ENCODE assay signal across 18 cellular contexts in the genomic region with DNA sequence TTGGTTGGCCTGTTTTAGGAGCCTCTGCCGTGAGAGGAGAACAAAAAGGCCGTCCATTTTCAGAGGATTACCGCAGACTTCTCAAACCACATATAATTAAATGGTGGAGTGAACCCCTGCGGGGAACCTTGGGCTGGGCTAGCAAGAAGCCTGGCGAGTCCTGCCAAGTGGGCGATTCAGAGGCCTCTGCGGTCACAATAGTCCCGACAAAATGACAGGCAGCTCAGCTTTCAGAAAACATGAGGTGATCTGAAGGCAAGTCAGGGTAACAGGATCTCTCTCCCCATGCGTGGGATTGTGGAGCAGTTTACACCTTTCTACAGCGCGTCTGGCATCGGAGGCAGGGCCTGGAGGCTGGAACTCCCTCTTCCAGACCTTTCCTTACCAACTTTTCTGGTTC.
DNase-seq lines count a peak whose midpoint lies in the region; ATAC-seq, FAIRE-seq and TF ChIP-seq lines count a peak whose summit lies in the region.
"Had no signal": no experiment of that assay in that cellular context is flagged by ENCODE, and none has a peak within 500 bp of the region (broad histone marks: within the 10 kb centered on the region; RNA-seq: fewer than 3 reads in every experiment).

No MANE protein-coding gene starts in this region.

- no peak overlapping the region for H4K8ac ChIP-seq in H1 (ENCODE audit: extremely low read depth, insufficient read depth, low read length)

- H3K23ac ChIP-seq in H1 (ENCODE audit: insufficient read length) = no peak overlapping the region

- POLR2A ChIA-PET in SK-N-SH (lab: Yijun Ruan, JAX) = no interaction called here
- POLR2A ChIA-PET in H1 (lab: Charles Lee; ENCODE audit: partially characterized antibody) = interaction anchor here (0.9 kb wide), 1 partner anchor 9 kb away, joined by 4 read pairs; no protein-coding TSS in a partner anchor

- no peak overlapping the region for H2AFZ ChIP-seq in SK-N-SH (ENCODE audit: low read depth)
- H2AFZ ChIP-seq in H1 (ENCODE audit: low read length) = peak overlapping the region; percentile 71
- H2AFZ ChIP-seq: GM23338 had no signal

- no peak overlapping the region for H2AK5ac ChIP-seq in H1 (ENCODE audit: low read depth, low read length)

- no peak for ATAC-seq in SK-N-SH treated with all-trans-retinoic acid at 6 μM for 48 hours

- H3K4me3 ChIP-seq in SK-N-SH (ENCODE audit: low read depth in 2 of 2, low read length in 1 of 2) (no peak overlapping the region), H1 (ENCODE audit: extremely low read depth in 1 of 4, insufficient read depth in 2 of 4, low read depth in 3 of 4, low read length in 4 of 4) (no peak overlapping the region), BE2C (ENCODE audit: low read depth, low read length) (no peak overlapping the region)
- H3K4me3 ChIP-seq: GM23338, HAP-1 had no signal

- H3K14ac ChIP-seq in H1 (ENCODE audit: insufficient read length) = no peak overlapping the region

- no peaks in the 10 kb centered on the region for H3K36me3 Mint-ChIP-seq in progenitor cell of endocrine pancreas (ENCODE audit: insufficient read depth)

- H2BK15ac ChIP-seq in H1 (ENCODE audit: low read length) = no peak overlapping the region

- H3K9ac ChIP-seq in SK-N-SH (no peak overlapping the region), H1 (replicated peaks in 1 of 4; ENCODE audit: extremely low read depth in 1 of 4, low read depth in 3 of 4, low read length in 3 of 4) (no peak overlapping the region)

- no peaks in the 10 kb centered on the region for H3K23me2 ChIP-seq in H1 (ENCODE audit: low read depth, low read length)

- H3K27ac ChIP-seq in SK-N-SH (ENCODE audit: low read depth in 2 of 2, low read length in 1 of 2) = no peak overlapping the region
- no peak overlapping the region for H3K27ac ChIP-seq in H1 (ENCODE audit: low read depth, low read length)

- TF ChIP-seq RAD21 in SK-N-SH (IDR thresholded peaks at IDR 0.05; ENCODE audit: low read length) = no peak
- TF ChIP-seq RAD21 in H1 (IDR thresholded peaks at IDR 0.05 in 1 of 2, conservative IDR thresholded peaks at IDR 0.05 in 1 of 2; ENCODE audit: low read depth in 2 of 2, low read length in 2 of 2) = no peak

- no peaks in the 10 kb centered on the region for H3K36me3 ChIP-seq in SK-N-SH (replicated peaks in 1 of 2; ENCODE audit: control insufficient read depth in 1 of 2, insufficient read depth in 2 of 2, low read length in 1 of 2)
- no peaks in the 10 kb centered on the region for H3K36me3 ChIP-seq in H1 (ENCODE audit: control insufficient read depth in 2 of 4, insufficient read depth in 4 of 4, low read length in 3 of 4)
- H3K36me3 ChIP-seq in BE2C = no peaks in the 10 kb centered on the region
- H3K36me3 ChIP-seq: HAP-1 had no signal

- no peak for TF ChIP-seq CTCF in SK-N-SH (IDR thresholded peaks at IDR 0.05)
- TF ChIP-seq CTCF in H1 (IDR thresholded peaks at IDR 0.05; ENCODE audit: control extremely low read depth in 1 of 3, insufficient read depth in 1 of 3, low read depth in 1 of 3, low read length in 3 of 3) = no peak
- TF ChIP-seq CTCF in progenitor cell of endocrine pancreas (IDR thresholded peaks at IDR 0.05; ENCODE audit: unreplicated experiment) = no peak
- TF ChIP-seq CTCF in BE2C (IDR thresholded peaks at IDR 0.05; ENCODE audit: low read depth, low read length) = no peak

- H3K27me3 Mint-ChIP-seq in progenitor cell of endocrine pancreas = peaks cover 14% of the 10 kb centered on the region
- H3K27me3 Mint-ChIP-seq: CD4-positive, alpha-beta T cell had no signal

- no peak overlapping the region for H3K4me2 ChIP-seq in SK-N-SH
- no peak overlapping the region for H3K4me2 ChIP-seq in H1 (ENCODE audit: insufficient read depth in 1 of 2, low read depth in 2 of 2, low read length in 2 of 2)
- H3K4me2 ChIP-seq: GM23338 had no signal

- TF ChIP-seq POLR2A in H1 (IDR thresholded peaks at IDR 0.05; ENCODE audit: control extremely low read depth in 1 of 2, low read depth in 2 of 2, low read length in 2 of 2) = no peak

- DNase-seq in SK-N-SH (peak; percentile 0), NCI-H2107 (lab: John Stamatoyannopoulos, UW) (peak; percentile 40), H1 (ENCODE audit: low read depth in 1 of 2, low spot score in 2 of 2) (peak in 1 of 2 experiments; percentile 40), progenitor cell of endocrine pancreas (ENCODE audit: low spot score, unreplicated experiment) (no peak), OCI-M1 (lab: John Stamatoyannopoulos, UW) (no peak), DMS79 (lab: John Stamatoyannopoulos, UW) (no peak), BE2C (no peak)
- DNase-seq: 8988T; C1 segment of cervical spinal cord; Calu3; CD4-positive, alpha-beta T cell; DMS 273 treated with DMSO at 0.1 percent for 48 hours; EL had no signal

- H3K4me3 Mint-ChIP-seq in progenitor cell of endocrine pancreas (ENCODE audit: low read depth) = no peak overlapping the region
- H3K4me3 Mint-ChIP-seq: CD4-positive, alpha-beta T cell; GM23338 had no signal

- H3K27ac Mint-ChIP-seq in progenitor cell of endocrine pancreas = peak overlapping the region; percentile 21
- H3K27ac Mint-ChIP-seq: CD4-positive, alpha-beta T cell; GM23338 had no signal

- CTCF ChIA-PET in SK-N-SH (lab: Yijun Ruan, JAX) = interaction anchor here (0.6 to 3.9 kb wide), 6 partner anchors 13 to 1784 kb away, joined by 3 to 14 read pairs (median 3); no protein-coding TSS in a partner anchor
- CTCF ChIA-PET in H1 (lab: Charles Lee; ENCODE audit: partially characterized antibody) = interaction anchor here (0.6 to 8.9 kb wide), 26 partner anchors 9 to 271 kb away, joined by 3 to 95 read pairs (median 4); no protein-coding TSS in a partner anchor

- no peak overlapping the region for H2BK12ac ChIP-seq in H1 (ENCODE audit: low read depth, low read length)

- H3K9me3 Mint-ChIP-seq in progenitor cell of endocrine pancreas (ENCODE audit: low read depth) = no peaks in the 10 kb centered on the region
- H3K9me3 Mint-ChIP-seq: CD4-positive, alpha-beta T cell; GM23338 had no signal

- H3F3A ChIP-seq in SK-N-SH (replicated peaks; ENCODE audit: insufficient read depth) = no peaks in the 10 kb centered on the region

- 93% methylated on average over 12 of the region's 12 CpGs for WGBS in SK-N-SH (ENCODE audit: low lambda C conversion rate)
- 93% methylated on average over 12 of the region's 12 CpGs; no CpG with 5 or more reads in 1 of the 2 experiments for WGBS in H1 (ENCODE audit: extremely low coverage in 1 of 2, insufficient coverage in 1 of 2, insufficient read length in 1 of 2, insufficient replicate concordance in 2 of 2, low coverage in 1 of 2, low lambda C conversion rate in 2 of 2, missing lambda C conversion rate in 1 of 2), 2 experiments

- no peak overlapping the region for H2BK5ac ChIP-seq in H1 (ENCODE audit: low read depth, low read length)

- peaks cover 24% of the 10 kb centered on the region for H3K4me1 Mint-ChIP-seq in progenitor cell of endocrine pancreas (ENCODE audit: low read depth)
- H3K4me1 Mint-ChIP-seq: GM23338 had no signal

- H4K5ac ChIP-seq in H1 (ENCODE audit: insufficient read length, low read depth, low read length) = no peak overlapping the region

- no peaks in the 10 kb centered on the region for H3K79me2 ChIP-seq in SK-N-SH (ENCODE audit: insufficient read depth)
- H3K79me2 ChIP-seq in H1 (ENCODE audit: control insufficient read depth in 1 of 2, insufficient read depth in 2 of 2, low read length in 2 of 2) = no peaks in the 10 kb centered on the region

- no peaks in the 10 kb centered on the region for H3K27me3 ChIP-seq in SK-N-SH (ENCODE audit: insufficient read depth)
- H3K27me3 ChIP-seq in H1 (replicated peaks in 1 of 4; ENCODE audit: control insufficient read depth in 3 of 4, extremely low read depth in 1 of 4, insufficient read depth in 3 of 4, low read length in 3 of 4) = no peaks in the 10 kb centered on the region
- H3K27me3 ChIP-seq in BE2C = no peaks in the 10 kb centered on the region

- H3K9me3 ChIP-seq in SK-N-SH = no peaks in the 10 kb centered on the region
- H3K9me3 ChIP-seq in H1 (ENCODE audit: insufficient read depth in 2 of 2, low read depth in 1 of 2, low read length in 1 of 2) = no peaks in the 10 kb centered on the region
- H3K9me3 ChIP-seq in BE2C = no peaks in the 10 kb centered on the region
- H3K9me3 ChIP-seq: HAP-1 had no signal

- no peak overlapping the region for H2BK120ac ChIP-seq in H1 (replicated peaks; ENCODE audit: low read depth, low read length)

- no peak overlapping the region for H2BK20ac ChIP-seq in H1 (ENCODE audit: low read length)

- H4K20me1 ChIP-seq in SK-N-SH (ENCODE audit: insufficient read depth) = no peaks in the 10 kb centered on the region
- H4K20me1 ChIP-seq in H1 (replicated peaks in 1 of 2; ENCODE audit: control insufficient read depth in 1 of 2, insufficient read depth in 2 of 2, low read length in 2 of 2) = no peaks in the 10 kb centered on the region

- H3K79me1 ChIP-seq in H1 (ENCODE audit: low read depth, low read length) = no peaks in the 10 kb centered on the region

- H3K56ac ChIP-seq in H1 (replicated peaks; ENCODE audit: insufficient read length, low read depth, low read length) = no peak overlapping the region

- no peak overlapping the region for H3K18ac ChIP-seq in H1 (ENCODE audit: extremely low read depth, low read length)

- H3K4ac ChIP-seq in H1 (replicated peaks; ENCODE audit: insufficient read length, low read depth, low read length) = no peak overlapping the region

- no peak overlapping the region for H4K91ac ChIP-seq in H1 (replicated peaks; ENCODE audit: insufficient read length, low read length)

- H3K9me2 ChIP-seq in SK-N-SH = no peaks in the 10 kb centered on the region

- no peak for FAIRE-seq in H1 (lab: Jason Lieb, UNC)
- FAIRE-seq: G401.6, GM12891 had no signal

- no peak for TF ChIP-seq EP300 in SK-N-SH (IDR thresholded peaks at IDR 0.05; ENCODE audit: borderline replicate concordance in 1 of 2, low read depth in 1 of 2, low read length in 1 of 2)
- no peak for TF ChIP-seq EP300 in H1 (IDR thresholded peaks at IDR 0.05; ENCODE audit: borderline replicate concordance in 1 of 2, low read depth in 2 of 2, low read length in 2 of 2)

- H3K4me1 ChIP-seq in SK-N-SH (ENCODE audit: control insufficient read depth in 1 of 2, insufficient read depth in 2 of 2, low read depth in 1 of 2, low read length in 1 of 2) (peaks cover 7 to 13% of the 10 kb centered on the region in 2 experiments; a peak in 3 of 4 replicates), H1 (replicated peaks in 1 of 4; ENCODE audit: control insufficient read depth in 3 of 4, insufficient read depth in 4 of 4, low read length in 3 of 4) (no peaks in the 10 kb centered on the region), BE2C (no peaks in the 10 kb centered on the region)
- H3K4me1 ChIP-seq: HAP-1 had no signal

TF ChIP-seq in SK-N-SH, 30 proteins besides CTCF, POLR2A, EP300 and RAD21 (continues in another document):
- TF ChIP-seq TCF12 (IDR thresholded peaks at IDR 0.05) (no peak), ELF1 (IDR thresholded peaks at IDR 0.05) (no peak), YY1 (IDR thresholded peaks at IDR 0.05; ENCODE audit: low read depth) (no peak)

TF ChIP-seq in SK-N-SH treated with all-trans-retinoic acid at 6 μM for 48 hours, 23 proteins besides CTCF, POLR2A, EP300 and RAD21 (continues in another document):
- TF ChIP-seq ZFP3 (CRISPR knock-in tag; IDR thresholded peaks at IDR 0.05) = no peak
- no peak for TF ChIP-seq ZNF8 (CRISPR knock-in tag; IDR thresholded peaks at IDR 0.05)
- no peak for TF ChIP-seq ISL1 (CRISPR knock-in tag; IDR thresholded peaks at IDR 0.05)

TF ChIP-seq in H1, 55 proteins besides CTCF, POLR2A, EP300 and RAD21 (continues in another document):
- no peak for TF ChIP-seq KDM1A (IDR thresholded peaks at IDR 0.05; ENCODE audit: borderline replicate concordance, low read length)

Comparison
In these comparisons a context has a peak if more than half of its experiments do, and no peak if none do; other contexts are left out.
1. DNase-seq: peak in SK-N-SH (single experiment) and NCI-H2107 (single experiment); none in progenitor cell of endocrine pancreas (single experiment), OCI-M1 (single experiment), DMS79 (single experiment) and BE2C (single experiment).